Comparison of ENCODE assay signal across 34 cellular contexts in genomic region chr7:50495746-50496145, GRCh38.
"Had no signal": no experiment of that assay in that cellular context is flagged by ENCODE, and none has a peak within 500 bp of the region (broad histone marks: within the 10 kb centered on the region; RNA-seq: fewer than 3 reads in every experiment).

No MANE protein-coding gene starts in this region.

- H3K9me3 ChIP-seq: ascending aorta, Peyer's patch, SJSA1 had no signal

- ATAC-seq: activated CD4-positive, alpha-beta T cell treated with anti-CD3 and anti-CD28 coated beads for 36 hours; activated CD4-positive, CD25-positive, alpha-beta regulatory T cell treated with anti-CD3 and anti-CD28 coated beads, Interleukin-2, amount 50 U/mL, for 24 hours; activated CD8-positive, alpha-beta T cell treated with anti-CD3 and anti-CD28 coated beads, Interleukin-2, amount 10 ng/mL, durations not matched to agents 7 days and 5 days; activated T-cell treated with anti-CD3 and anti-CD28 coated beads, Interleukin-2, amount 50 U/mL, for 4 hours; PC-3; WTC11 had no signal

- H3K36me3 ChIP-seq: ascending aorta, cardiac muscle cell, SJSA1 had no signal

- H3K4me1 ChIP-seq: ascending aorta, SJSA1 had no signal

- H3K27me3 ChIP-seq: ascending aorta, cardiac muscle cell, Peyer's patch had no signal

- H3K27ac ChIP-seq: ascending aorta, cardiac muscle cell, SJSA1 had no signal

- H3K4me3 ChIP-seq: ascending aorta, cardiac muscle cell, Peyer's patch, SJSA1 had no signal

- DNase-seq: activated CD4-positive, alpha-beta T cell treated with anti-CD3 and anti-CD28 coated beads for 36 hours; activated CD4-positive, alpha-beta T cell treated with anti-CD3 and anti-CD28 coated beads, Interleukin-2, amount 10 ng/mL, durations not matched to agents 7 days and 5 days; activated CD4-positive, alpha-beta T cell treated with anti-CD3 and anti-CD28 coated beads, Interleukin-2, amount 50 U/mL, for 48 hours; activated CD8-positive, alpha-beta memory T cell treated with anti-CD3 and anti-CD28 coated beads, Interleukin-2, amount 50 U/mL, for 4 hours; activated CD8-positive, alpha-beta T cell treated with anti-CD3 and anti-CD28 coated beads, Interleukin-2, amount 10 ng/mL, durations not matched to agents 7 days and 5 days; activated naive CD4-positive, alpha-beta T cell treated with anti-CD3 and anti-CD28 coated beads, Interleukin-2, amount 50 U/mL, for 16 hours; activated naive CD8-positive, alpha-beta T cell treated with anti-CD3 and anti-CD28 coated beads for 36 hours; activated T-cell treated with anti-CD3 and anti-CD28 coated beads for 4 hours; activated T-cell treated with anti-CD3 and anti-CD28 coated beads, Interleukin-2, amount 50 U/mL, for 4 hours; amygdala; NCI-H1092 treated with DMSO at 0.1 percent for 48 hours; NCI-H1417; NCI-H146; NCI-H187; NCI-H2029 treated with DMSO at 0.1 percent for 48 hours; NCI-H2107; NCI-H2171; NCI-H510A; NCI-H526; NCI-H748 treated with DMSO at 0.1 percent for 48 hours; NK-92 treated with Interleukin-12 subunit alpha and Interleukin-12 subunit beta, amount 100 ng/mL, for 24 hours; PC-3; Peyer's patch; RPMI8226; SHP77 treated with DMSO at 0.1 percent for 48 hours; SW 1271; T-helper 1 cell; T-helper 2 cell; T-helper 9 cell had no signal
